In genomic region chr7:90262438-90262837, GRCh38 we compare ENCODE assay signal across 1 cellular context.
TF ChIP-seq lines count a peak whose summit lies in the region.

No MANE protein-coding gene starts in this region.

TF ChIP-seq in H1, 55 proteins besides CTCF, POLR2A, EP300 and RAD21:
- no peak for TF ChIP-seq SP4 (IDR thresholded peaks at IDR 0.05; ENCODE audit: low read length)
- no peak for TF ChIP-seq BRCA1 (IDR thresholded peaks at IDR 0.05; ENCODE audit: low read depth, low read length)
- no peak for TF ChIP-seq RBBP5 (IDR thresholded peaks at IDR 0.05; ENCODE audit: borderline replicate concordance, low read depth, low read length)
- TF ChIP-seq ATF2 (IDR thresholded peaks at IDR 0.05; ENCODE audit: low read length): no peak
- no peak for TF ChIP-seq SIN3A (conservative IDR thresholded peaks at IDR 0.05 in 1 of 2, IDR thresholded peaks at IDR 0.05 in 1 of 2; ENCODE audit: low read depth in 1 of 2, low read length in 2 of 2)
- TF ChIP-seq GABPA (IDR thresholded peaks at IDR 0.05; ENCODE audit: borderline replicate concordance, insufficient read depth, low read length): no peak
- no peak for TF ChIP-seq BACH1 (IDR thresholded peaks at IDR 0.05; ENCODE audit: low read length)
- TF ChIP-seq SUZ12 (IDR thresholded peaks at IDR 0.05; ENCODE audit: low read length): no peak
- no peak for TF ChIP-seq EGR1 (IDR thresholded peaks at IDR 0.05; ENCODE audit: borderline replicate concordance, low read depth, low read length)
TF ChIP-seq in H1: peak in this region for 0.
